24 cellular contexts compared by ENCODE assay signal in the genomic region with DNA sequence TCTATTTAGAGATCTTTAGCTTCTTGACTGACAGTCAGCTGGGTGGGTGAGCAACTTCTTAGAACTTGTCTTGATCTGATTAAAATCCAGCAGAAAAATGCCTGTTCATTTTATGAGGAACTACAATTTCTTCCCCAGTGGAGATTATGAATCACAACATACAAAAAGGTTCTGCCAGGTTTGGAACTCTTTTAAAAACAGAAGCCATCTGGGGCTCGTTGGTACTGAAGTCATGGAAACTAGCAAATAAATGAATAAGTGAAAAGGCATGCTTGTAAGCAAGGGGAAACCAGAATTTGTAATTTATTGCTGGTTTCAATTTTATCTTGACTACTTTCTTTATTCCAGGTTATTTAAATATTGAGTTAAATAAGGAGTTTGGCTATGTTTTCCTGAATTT.
DNase-seq lines count a peak whose midpoint lies in the region; ATAC-seq and TF ChIP-seq lines count a peak whose summit lies in the region.
"Had no signal": no experiment of that assay in that cellular context is flagged by ENCODE, and none has a peak within 500 bp of the region (broad histone marks: within the 10 kb centered on the region; RNA-seq: fewer than 3 reads in every experiment).

No MANE protein-coding gene starts in this region.

- H2AK5ac ChIP-seq in mesenchymal stem cell (ENCODE audit: low read length, severe bottlenecking): no peak overlapping the region
- H2AK5ac ChIP-seq in neuronal stem cell (ENCODE audit: low read depth, low read length): no peak overlapping the region

- BruUV-seq in MCF 10A (replicated peaks; lab: Mats Ljungman, UMichigan): no TSS peak

- H4K8ac ChIP-seq in mesenchymal stem cell (ENCODE audit: low read length) (no peak overlapping the region), neuronal stem cell (ENCODE audit: low read depth, low read length) (no peak overlapping the region)

- H3K36me3 ChIP-seq in mesenchymal stem cell (ENCODE audit: control insufficient read depth in 1 of 2, insufficient read depth in 2 of 2, low read depth in 1 of 2, low read length in 2 of 2) (no peaks in the 10 kb centered on the region), neuronal stem cell (replicated peaks in 1 of 2; ENCODE audit: control insufficient read depth in 2 of 2, insufficient read depth in 2 of 2, low read length in 2 of 2) (no peaks in the 10 kb centered on the region)
- H3K36me3 ChIP-seq: transverse colon had no signal

- H3K9ac ChIP-seq in mesenchymal stem cell (ENCODE audit: low read length): no peak overlapping the region
- H3K9ac ChIP-seq in neuronal stem cell (ENCODE audit: low read depth, low read length, poor library complexity): no peak overlapping the region

- H3K36me3 Mint-ChIP-seq in brain (peaks cover 17% of the 10 kb centered on the region), MCF 10A (ENCODE audit: insufficient read depth, unreplicated experiment) (no peaks in the 10 kb centered on the region)
- H3K36me3 Mint-ChIP-seq in natural killer cell treated with Interleukin-12 subunit alpha and Interleukin-12 subunit beta and Interleukin-15 and Interleukin-18, amount 100 ng/mL, for 72 hours: no peaks in the 10 kb centered on the region
- H3K36me3 Mint-ChIP-seq: activated CD8-positive, alpha-beta memory T cell treated with anti-CD3 and anti-CD28 coated beads, Interleukin-2, amount 10 ng/mL, durations not matched to agents 7 days and 5 days; activated naive CD8-positive, alpha-beta T cell; CD8-positive, alpha-beta memory T cell had no signal

- no peak overlapping the region for H3K14ac ChIP-seq in mesenchymal stem cell (ENCODE audit: low read length in 2 of 2)
- H3K14ac ChIP-seq in neuronal stem cell (ENCODE audit: low read length): no peak overlapping the region

- H3K79me1 ChIP-seq in mesenchymal stem cell (replicated peaks; ENCODE audit: low read length, poor library complexity, severe bottlenecking) (no peaks in the 10 kb centered on the region), neuronal stem cell (ENCODE audit: low read depth, low read length) (no peaks in the 10 kb centered on the region)

- no peak overlapping the region for H2BK12ac ChIP-seq in mesenchymal stem cell (ENCODE audit: low read length in 2 of 2)
- no peak overlapping the region for H2BK12ac ChIP-seq in neuronal stem cell (ENCODE audit: low read length)

- H2BK15ac ChIP-seq in mesenchymal stem cell (ENCODE audit: low read depth, poor library complexity, severe bottlenecking): no peak overlapping the region
- H2BK15ac ChIP-seq in neuronal stem cell (ENCODE audit: low read length): no peak overlapping the region

- H3K27ac ChIP-seq in mesenchymal stem cell (ENCODE audit: low read length, poor library complexity, severe bottlenecking) (no peak overlapping the region), neuronal stem cell (replicated peaks; ENCODE audit: low read length) (no peak overlapping the region)
- H3K27ac ChIP-seq: foreskin keratinocyte, transverse colon had no signal

- TF ChIP-seq CTCF in AG10803 (conservative IDR thresholded peaks at IDR 0.05; ENCODE audit: low read length): no peak
- TF ChIP-seq CTCF in brain (conservative IDR thresholded peaks at IDR 0.05): no peak
- no peak for TF ChIP-seq CTCF in MCF 10A (IDR thresholded peaks at IDR 0.05; ENCODE audit: unreplicated experiment)

- H3K9me3 ChIP-seq in mesenchymal stem cell (ENCODE audit: control insufficient read depth, low read length): peaks cover 5% of the 10 kb centered on the region
- H3K9me3 ChIP-seq in neuronal stem cell (replicated peaks in 1 of 2; ENCODE audit: control insufficient read depth in 2 of 2, insufficient read depth in 1 of 2, low read depth in 1 of 2, low read length in 2 of 2): peaks cover 0 to 4% of the 10 kb centered on the region in 2 donors
- H3K9me3 ChIP-seq: transverse colon had no signal

- POLR2A ChIA-PET in MCF 10A (lab: Yijun Ruan, JAX): no interaction called here

- H2BK120ac ChIP-seq in mesenchymal stem cell (ENCODE audit: low read depth, low read length): no peak overlapping the region
- no peak overlapping the region for H2BK120ac ChIP-seq in neuronal stem cell (ENCODE audit: low read depth, low read length)

- H3K4me3 ChIP-seq in AG10803 (ENCODE audit: low read length): no peak overlapping the region
- H3K4me3 ChIP-seq in mesenchymal stem cell (ENCODE audit: insufficient read depth in 1 of 2, low read depth in 1 of 2, low read length in 2 of 2): no peak overlapping the region
- no peak overlapping the region for H3K4me3 ChIP-seq in neuronal stem cell (ENCODE audit: low read length in 2 of 2)
- H3K4me3 ChIP-seq: transverse colon had no signal

- intact Hi-C loops in MCF 10A (cut with micrococcal nuclease): no loop called here

- no peak overlapping the region for H4K91ac ChIP-seq in mesenchymal stem cell (ENCODE audit: low read length)
- no peak overlapping the region for H4K91ac ChIP-seq in neuronal stem cell (ENCODE audit: low read depth, low read length, poor library complexity)

- no peaks in the 10 kb centered on the region for H3K27me3 ChIP-seq in mesenchymal stem cell (ENCODE audit: control insufficient read depth in 1 of 2, insufficient read depth in 1 of 2, low read length in 2 of 2)
- H3K27me3 ChIP-seq in neuronal stem cell (ENCODE audit: control insufficient read depth in 3 of 3, insufficient read depth in 3 of 3, low read depth in 1 of 3, low read length in 3 of 3): no peaks in the 10 kb centered on the region
- H3K27me3 ChIP-seq: foreskin keratinocyte, transverse colon had no signal

- peak overlapping the region in 4 of 5 experiments; percentile 25 to 43 (median 34) for H3K27ac Mint-ChIP-seq in brain
- H3K27ac Mint-ChIP-seq in MCF 10A (ENCODE audit: low read depth, unreplicated experiment): no peak overlapping the region
- H3K27ac Mint-ChIP-seq in natural killer cell treated with Interleukin-12 subunit alpha and Interleukin-12 subunit beta and Interleukin-15 and Interleukin-18, amount 100 ng/mL, for 72 hours: no peak overlapping the region
- H3K27ac Mint-ChIP-seq: activated CD8-positive, alpha-beta memory T cell treated with anti-CD3 and anti-CD28 coated beads, Interleukin-2, amount 10 ng/mL, durations not matched to agents 7 days and 5 days; activated naive CD8-positive, alpha-beta T cell; activated T-helper 1 cell treated with anti-CD3 and anti-CD28 coated beads, Interleukin-12 subunit alpha, Interleukin-12 subunit beta, Interleukin-2, Interleukin-4 antibody, amounts not matched to agents 30 ng/mL and 10 ng/mL and 1 ng/mL, durations not matched to agents 14 hours and 24 hours and 36 hours; CD8-positive, alpha-beta memory T cell; nephron had no signal

- H3K9me3 Mint-ChIP-seq in brain (peaks cover 0 to 9% (median 3%) of the 10 kb centered on the region in 5 experiments), MCF 10A (ENCODE audit: unreplicated experiment) (no peaks in the 10 kb centered on the region)
- peaks cover 7% of the 10 kb centered on the region for H3K9me3 Mint-ChIP-seq in natural killer cell treated with Interleukin-12 subunit alpha and Interleukin-12 subunit beta and Interleukin-15 and Interleukin-18, amount 100 ng/mL, for 72 hours
- H3K9me3 Mint-ChIP-seq: activated T-helper 1 cell treated with anti-CD3 and anti-CD28 coated beads, Interleukin-12 subunit alpha, Interleukin-12 subunit beta, Interleukin-2, Interleukin-4 antibody, amounts not matched to agents 30 ng/mL and 10 ng/mL and 1 ng/mL, durations not matched to agents 14 hours and 24 hours and 36 hours had no signal

- H3K18ac ChIP-seq in mesenchymal stem cell (ENCODE audit: low read depth in 1 of 2, low read length in 2 of 2) (no peak overlapping the region), neuronal stem cell (ENCODE audit: low read length) (no peak overlapping the region)

- CTCF ChIA-PET in MCF 10A (lab: Yijun Ruan, JAX): no interaction called here

- peaks cover 5% of the 10 kb centered on the region for H3K27me3 Mint-ChIP-seq in brain
- no peaks in the 10 kb centered on the region for H3K27me3 Mint-ChIP-seq in MCF 10A (ENCODE audit: insufficient read depth, unreplicated experiment)
- no peaks in the 10 kb centered on the region for H3K27me3 Mint-ChIP-seq in natural killer cell treated with Interleukin-12 subunit alpha and Interleukin-12 subunit beta and Interleukin-15 and Interleukin-18, amount 100 ng/mL, for 72 hours
- H3K27me3 Mint-ChIP-seq: activated CD8-positive, alpha-beta memory T cell treated with anti-CD3 and anti-CD28 coated beads, Interleukin-2, amount 10 ng/mL, durations not matched to agents 7 days and 5 days; activated naive CD8-positive, alpha-beta T cell; CD8-positive, alpha-beta memory T cell had no signal

- H3K4me2 ChIP-seq in mesenchymal stem cell (ENCODE audit: low read length, poor library complexity, severe bottlenecking) (no peak overlapping the region), neuronal stem cell (ENCODE audit: insufficient read depth, low read length, poor library complexity, severe bottlenecking) (no peak overlapping the region)

- DNase-seq in AG10803 (ENCODE audit: low read depth): peak; percentile 0
- peak; percentile 55 for DNase-seq in NCI-H1694 (lab: John Stamatoyannopoulos, UW)
- DNase-seq in mesenchymal stem cell: peak; percentile 32
- no peak for DNase-seq in MCF 10A (ENCODE audit: unreplicated experiment)
- no peak for DNase-seq in neuronal stem cell (ENCODE audit: low spot score)
- no peak for DNase-seq in natural killer cell treated with Interleukin-12 subunit alpha and Interleukin-12 subunit beta and Interleukin-15 and Interleukin-18, amount 100 ng/mL, for 72 hours (ENCODE audit: low spot score)
- DNase-seq in stimulated activated CD4-positive, alpha-beta T cell treated with anti-CD3 and anti-CD28 coated beads, Interleukin-2, amount 100 ng/mL, for 24 hours: no peak
- DNase-seq: activated CD4-positive, alpha-beta T cell treated with anti-CD3 and anti-CD28 coated beads for 4 hours; activated CD8-positive, alpha-beta memory T cell treated with anti-CD3 and anti-CD28 coated beads, Interleukin-2, amount 10 ng/mL, durations not matched to agents 7 days and 5 days; CD8-positive, alpha-beta memory T cell; cortex of kidney; DMS79; foreskin keratinocyte; H7; kidney; MM.1S; NCI-H187 treated with DMSO at 0.1 percent for 48 hours; NCI-H510A; stimulated activated naive CD4-positive, alpha-beta T cell treated with Interleukin-2 at 50 U/mL for 16 hours; transverse colon had no signal

- H3K4me3 Mint-ChIP-seq in brain: peak overlapping the region in 1 of 5 experiments; percentile 7
- no peak overlapping the region for H3K4me3 Mint-ChIP-seq in MCF 10A (ENCODE audit: unreplicated experiment)
- no peak overlapping the region for H3K4me3 Mint-ChIP-seq in natural killer cell treated with Interleukin-12 subunit alpha and Interleukin-12 subunit beta and Interleukin-15 and Interleukin-18, amount 100 ng/mL, for 72 hours
- H3K4me3 Mint-ChIP-seq: activated CD8-positive, alpha-beta memory T cell treated with anti-CD3 and anti-CD28 coated beads, Interleukin-2, amount 10 ng/mL, durations not matched to agents 7 days and 5 days; activated naive CD8-positive, alpha-beta T cell; activated T-helper 1 cell treated with anti-CD3 and anti-CD28 coated beads, Interleukin-12 subunit alpha, Interleukin-12 subunit beta, Interleukin-2, Interleukin-4 antibody, amounts not matched to agents 30 ng/mL and 10 ng/mL and 1 ng/mL, durations not matched to agents 14 hours and 24 hours and 36 hours; nephron had no signal

- H3K4ac ChIP-seq in mesenchymal stem cell (ENCODE audit: low read depth in 1 of 2, low read length in 2 of 2) (no peak overlapping the region), neuronal stem cell (ENCODE audit: low read length) (no peak overlapping the region)

- H3K23ac ChIP-seq in mesenchymal stem cell (ENCODE audit: low read length in 2 of 2) (no peak overlapping the region), neuronal stem cell (ENCODE audit: low read depth, low read length, poor library complexity) (no peak overlapping the region)

- H2BK5ac ChIP-seq in mesenchymal stem cell (ENCODE audit: low read depth, low read length, poor library complexity, severe bottlenecking) (no peak overlapping the region), neuronal stem cell (ENCODE audit: low read length) (no peak overlapping the region)

- no peak overlapping the region for H2AFZ ChIP-seq in mesenchymal stem cell (ENCODE audit: low read depth, low read length)
- H2AFZ ChIP-seq in neuronal stem cell (ENCODE audit: low read length): no peak overlapping the region

- ATAC-seq in natural killer cell treated with Interleukin-12 subunit alpha and Interleukin-12 subunit beta and Interleukin-15 and Interleukin-18, amount 100 ng/mL, for 72 hours: no peak
- ATAC-seq: activated CD8-positive, alpha-beta memory T cell treated with anti-CD3 and anti-CD28 coated beads, Interleukin-2, amount 10 ng/mL, durations not matched to agents 7 days and 5 days; foreskin keratinocyte had no signal

- no peaks in the 10 kb centered on the region for H3K4me1 ChIP-seq in mesenchymal stem cell (ENCODE audit: control insufficient read depth, insufficient read depth, low read depth, low read length)
- peaks cover 5 to 35% of the 10 kb centered on the region in 2 donors for H3K4me1 ChIP-seq in neuronal stem cell (ENCODE audit: control insufficient read depth in 2 of 2, insufficient read depth in 1 of 2, low read depth in 1 of 2, low read length in 2 of 2)
- H3K4me1 ChIP-seq: foreskin keratinocyte, transverse colon had no signal

- H3K4me1 Mint-ChIP-seq in brain (peaks cover 24% of the 10 kb centered on the region), MCF 10A (ENCODE audit: insufficient read depth, unreplicated experiment) (no peaks in the 10 kb centered on the region)
- no peaks in the 10 kb centered on the region for H3K4me1 Mint-ChIP-seq in natural killer cell treated with Interleukin-12 subunit alpha and Interleukin-12 subunit beta and Interleukin-15 and Interleukin-18, amount 100 ng/mL, for 72 hours (ENCODE audit: low read depth in 2 of 2)
- H3K4me1 Mint-ChIP-seq: activated CD8-positive, alpha-beta memory T cell treated with anti-CD3 and anti-CD28 coated beads, Interleukin-2, amount 10 ng/mL, durations not matched to agents 7 days and 5 days; CD8-positive, alpha-beta memory T cell; nephron had no signal

- 8% methylated on average over 1 of the region's 1 CpG for WGBS in mesenchymal stem cell
- no CpG with 5 or more reads among the region's 1 CpG for WGBS in neuronal stem cell (ENCODE audit: extremely low coverage in 2 of 2, insufficient read length in 2 of 2, insufficient replicate concordance in 1 of 2), 2 donors

Comparison
In these comparisons a context has a peak if more than half of its experiments do, and no peak if none do; other contexts are left out.
1. DNase-seq: peak in AG10803 (single experiment), NCI-H1694 (single experiment) and mesenchymal stem cell (single experiment); none in MCF 10A (single experiment), neuronal stem cell (single experiment), natural killer cell treated with Interleukin-12 subunit alpha and Interleukin-12 subunit beta and Interleukin-15 and Interleukin-18, amount 100 ng/mL, for 72 hours (single experiment) and stimulated activated CD4-positive, alpha-beta T cell treated with anti-CD3 and anti-CD28 coated beads, Interleukin-2, amount 100 ng/mL, for 24 hours (0 of 2).
2. H3K27ac Mint-ChIP-seq: peak in brain (4 of 5); none in MCF 10A (single experiment) and natural killer cell treated with Interleukin-12 subunit alpha and Interleukin-12 subunit beta and Interleukin-15 and Interleukin-18, amount 100 ng/mL, for 72 hours (0 of 2).